In the genomic region with DNA sequence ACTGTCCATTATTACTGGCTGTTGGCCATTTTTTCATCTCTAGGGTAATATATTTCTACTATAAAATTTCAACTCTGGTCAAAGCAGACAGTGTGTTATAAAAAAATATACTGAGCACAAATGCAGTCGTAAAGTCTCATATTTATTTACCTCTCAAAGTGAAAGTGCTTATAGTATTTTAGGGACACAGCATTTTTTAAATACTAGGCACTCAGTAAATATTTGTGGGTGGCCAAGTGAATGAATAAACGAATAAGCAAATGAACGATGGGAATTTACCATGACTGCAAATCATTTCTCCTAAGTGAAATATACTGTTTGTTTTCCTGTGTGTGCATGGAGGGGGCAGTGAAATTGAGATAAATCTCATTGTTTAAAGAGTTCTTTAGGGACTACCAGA, we compare ENCODE assay signal across 21 cellular contexts.
"Had no signal": no experiment of that assay in that cellular context is flagged by ENCODE, and none has a peak within 500 bp of the region (broad histone marks: within the 10 kb centered on the region; RNA-seq: fewer than 3 reads in every experiment).

No MANE protein-coding gene starts in this region.

- FAIRE-seq: frontal cortex, islet of Langerhans, pancreas had no signal

- H3K27me3 Mint-ChIP-seq: progenitor cell of endocrine pancreas; stimulated activated naive B cell treated with anti-CD40 and anti-IgM and Interleukin-4, amounts not matched to agents 10 μg/mL and 1 μg/mL and 100 μg/mL, for 72 hours; stimulated activated naive CD8-positive, alpha-beta T cell treated with anti-CD3 and anti-CD28 coated beads, Interleukin-15, amount 100 ng/mL, for 72 hours had no signal

- H3K36me3 Mint-ChIP-seq: natural killer cell treated with Interleukin-12 subunit alpha and Interleukin-12 subunit beta and Interleukin-15 and Interleukin-18, amount 100 ng/mL, for 72 hours had no signal

- H3K4me1 ChIP-seq: heart left ventricle, pancreas, right lobe of liver had no signal

- H3K9me3 ChIP-seq: heart left ventricle, mucosa of descending colon, pancreas, right lobe of liver, thoracic aorta had no signal

- H3K4me1 Mint-ChIP-seq: stimulated activated naive CD8-positive, alpha-beta T cell treated with anti-CD3 and anti-CD28 coated beads, Interleukin-15, amount 100 ng/mL, for 72 hours had no signal

- H3K4me3 ChIP-seq: dorsolateral prefrontal cortex, heart left ventricle, mucosa of descending colon, pancreas, right lobe of liver, thoracic aorta had no signal

- H3K36me3 ChIP-seq: heart left ventricle, pancreas, right lobe of liver, thoracic aorta had no signal

- DNase-seq: cortex of kidney; dorsolateral prefrontal cortex; effector memory CD4-positive, alpha-beta T cell; heart left ventricle; hypothalamus; kidney glomerular epithelial cell; mammary epithelial cell; mucosa of descending colon; occipital lobe; pancreas; right lobe of liver; stimulated activated CD4-positive, alpha-beta T cell treated with anti-CD3 and anti-CD28 coated beads, Interleukin-2, amount 100 ng/mL, for 24 hours; stimulated activated CD4-positive, alpha-beta T cell treated with anti-CD3 and anti-CD28 coated beads, Interleukin-4, amount 100 ng/mL, for 4 hours; stimulated activated naive B cell treated with anti-CD40 and anti-IgM and Interleukin-4, amounts not matched to agents 10 μg/mL and 1 μg/mL and 100 μg/mL, for 72 hours; stimulated activated naive CD8-positive, alpha-beta T cell treated with anti-CD3 and anti-CD28 coated beads, Interleukin-15, amount 100 ng/mL, for 72 hours; trophoblast cell had no signal

- H3K4me3 Mint-ChIP-seq: natural killer cell treated with Interleukin-12 subunit alpha and Interleukin-12 subunit beta and Interleukin-15 and Interleukin-18, amount 100 ng/mL, for 72 hours; stimulated activated naive B cell treated with anti-CD40 and anti-IgM and Interleukin-4, amounts not matched to agents 10 μg/mL and 1 μg/mL and 100 μg/mL, for 72 hours; stimulated activated naive CD8-positive, alpha-beta T cell treated with anti-CD3 and anti-CD28 coated beads, Interleukin-15, amount 100 ng/mL, for 72 hours had no signal

- H3K9me3 Mint-ChIP-seq: natural killer cell treated with Interleukin-12 subunit alpha and Interleukin-12 subunit beta and Interleukin-15 and Interleukin-18, amount 100 ng/mL, for 72 hours had no signal

- H3K27ac Mint-ChIP-seq: natural killer cell treated with Interleukin-12 subunit alpha and Interleukin-12 subunit beta and Interleukin-15 and Interleukin-18, amount 100 ng/mL, for 72 hours; progenitor cell of endocrine pancreas; stimulated activated naive B cell treated with anti-CD40 and anti-IgM and Interleukin-4, amounts not matched to agents 10 μg/mL and 1 μg/mL and 100 μg/mL, for 72 hours; stimulated activated naive CD8-positive, alpha-beta T cell treated with anti-CD3 and anti-CD28 coated beads, Interleukin-15, amount 100 ng/mL, for 72 hours had no signal

- H3K27me3 ChIP-seq: dorsolateral prefrontal cortex, heart left ventricle, pancreas, right lobe of liver had no signal
